Comparison of ENCODE assay signal across 15 cellular contexts in the genomic region with DNA sequence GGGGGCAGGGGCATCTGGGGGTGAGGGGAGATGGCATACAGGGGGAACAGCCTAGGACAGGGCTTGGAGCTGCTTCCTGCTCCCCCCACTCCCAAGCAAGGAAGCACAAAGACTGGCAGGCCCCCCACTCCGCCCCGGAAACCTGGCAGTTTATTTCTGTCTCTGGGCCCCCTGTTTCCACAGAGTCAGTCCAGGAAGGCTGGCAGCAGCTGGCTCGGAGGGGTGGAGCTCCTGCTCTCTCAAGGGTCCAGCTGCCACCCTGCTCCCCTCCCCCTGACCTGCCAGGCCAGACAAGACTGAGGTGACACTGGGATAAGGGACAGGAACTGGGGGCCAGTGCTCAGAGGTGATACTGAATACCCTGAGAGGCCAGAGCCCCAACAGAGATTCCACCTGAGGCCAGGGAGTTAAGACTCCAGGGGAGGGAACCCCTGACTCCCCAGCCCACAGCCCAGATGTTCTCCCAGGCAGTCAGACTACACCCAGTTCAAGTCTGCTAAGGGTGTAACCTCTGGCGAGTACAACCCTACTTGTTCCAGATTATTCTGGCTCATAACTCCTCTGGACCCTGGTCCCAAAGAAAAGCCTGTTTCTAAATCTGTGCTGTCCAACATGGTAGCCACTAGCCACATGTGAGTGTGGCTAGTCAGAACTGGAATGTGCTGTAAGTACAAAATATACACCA. TPM values are rescaled to one million over a fixed set of nuclear protein-coding genes. Genes with fewer than 3 reads are reported as not detected.
DNase-seq lines count a peak whose midpoint lies in the region; ATAC-seq and TF ChIP-seq lines count a peak whose summit lies in the region.
"Had no signal": no experiment of that assay in that cellular context is flagged by ENCODE, and none has a peak within 500 bp of the region (broad histone marks: within the 10 kb centered on the region; RNA-seq: fewer than 3 reads in every experiment).

No MANE protein-coding gene starts in this region.

- no peaks in the 10 kb centered on the region for H3K79me2 ChIP-seq in MM.1S (ENCODE audit: low read length)

- H3K4me3 Mint-ChIP-seq in CD8-positive, alpha-beta T cell = no peak overlapping the region
- H3K4me3 Mint-ChIP-seq in endothelial cell (ENCODE audit: unreplicated experiment) = no peak overlapping the region
- H3K4me3 Mint-ChIP-seq: activated CD8-positive, alpha-beta memory T cell treated with anti-CD3 and anti-CD28 coated beads, Interleukin-2, amount 10 ng/mL, durations not matched to agents 7 days and 5 days; CD4-positive, alpha-beta T cell; stimulated activated naive CD8-positive, alpha-beta T cell treated with anti-CD3 and anti-CD28 coated beads, Interleukin-15, Interleukin-2, amounts not matched to agents 100 ng/mL and 50 ng/mL, for 24 hours had no signal

- no peaks in the 10 kb centered on the region for H3K36me3 ChIP-seq in adrenal gland (replicated peaks in 1 of 2)
- no peaks in the 10 kb centered on the region for H3K36me3 ChIP-seq in iPS-15b (ENCODE audit: control insufficient read depth, insufficient read depth, low read length)
- H3K36me3 ChIP-seq in spleen = no peaks in the 10 kb centered on the region
- no peaks in the 10 kb centered on the region for H3K36me3 ChIP-seq in CD8-positive, alpha-beta T cell (ENCODE audit: insufficient read depth, low read length)
- H3K36me3 ChIP-seq in MM.1S (replicated peaks; ENCODE audit: insufficient read depth, low read length) = no peaks in the 10 kb centered on the region

- H3K4me2 ChIP-seq in MM.1S (ENCODE audit: low read depth, low read length) = no peak overlapping the region

- no peaks in the 10 kb centered on the region for H3K9me3 ChIP-seq in adrenal gland (replicated peaks in 1 of 3)
- no peaks in the 10 kb centered on the region for H3K9me3 ChIP-seq in iPS-15b (ENCODE audit: control insufficient read depth, insufficient read depth, low read length)
- H3K9me3 ChIP-seq in spleen = no peaks in the 10 kb centered on the region
- no peaks in the 10 kb centered on the region for H3K9me3 ChIP-seq in CD8-positive, alpha-beta T cell (ENCODE audit: low read length)
- no peaks in the 10 kb centered on the region for H3K9me3 ChIP-seq in MM.1S (replicated peaks; ENCODE audit: insufficient read depth, low read length)

- no peaks in the 10 kb centered on the region for H3K36me3 Mint-ChIP-seq in CD8-positive, alpha-beta T cell
- peaks cover 12% of the 10 kb centered on the region for H3K36me3 Mint-ChIP-seq in endothelial cell (ENCODE audit: low read depth, unreplicated experiment)
- H3K36me3 Mint-ChIP-seq: activated CD8-positive, alpha-beta memory T cell treated with anti-CD3 and anti-CD28 coated beads, Interleukin-2, amount 10 ng/mL, durations not matched to agents 7 days and 5 days had no signal

- no peaks in the 10 kb centered on the region for H3F3A ChIP-seq in MM.1S (ENCODE audit: insufficient read depth, low read length)

- CTCF ChIA-PET in CD8-positive, alpha-beta T cell (lab: Charles Lee) = interaction anchor here (0.6 to 2.5 kb wide), 3 partner anchors 15 to 31 kb away, joined by 3 to 13 read pairs (median 4); no protein-coding TSS in a partner anchor

- H3K27ac Mint-ChIP-seq in CD8-positive, alpha-beta T cell = no peak overlapping the region
- H3K27ac Mint-ChIP-seq in endothelial cell (ENCODE audit: unreplicated experiment) = no peak overlapping the region
- H3K27ac Mint-ChIP-seq: activated CD8-positive, alpha-beta memory T cell treated with anti-CD3 and anti-CD28 coated beads, Interleukin-2, amount 10 ng/mL, durations not matched to agents 7 days and 5 days; CD4-positive, alpha-beta T cell; stimulated activated naive CD8-positive, alpha-beta T cell treated with anti-CD3 and anti-CD28 coated beads, Interleukin-15, Interleukin-2, amounts not matched to agents 100 ng/mL and 50 ng/mL, for 24 hours had no signal

- H3K27me3 ChIP-seq in adrenal gland (no peaks in the 10 kb centered on the region), iPS-15b (ENCODE audit: control insufficient read depth, insufficient read depth, low read length) (no peaks in the 10 kb centered on the region), spleen (replicated peaks in 1 of 7) (peaks cover 0 to 15% (median 0%) of the 10 kb centered on the region in 7 donors), MM.1S (replicated peaks; ENCODE audit: insufficient read depth, low read length) (no peaks in the 10 kb centered on the region)
- no peaks in the 10 kb centered on the region for H3K27me3 ChIP-seq in CD8-positive, alpha-beta T cell (ENCODE audit: insufficient read depth, low read length)

- POLR2A ChIA-PET in CD8-positive, alpha-beta T cell (lab: Charles Lee) = interaction anchor here (0.6 to 0.7 kb wide), 2 partner anchors 31 to 43 kb away, joined by 3 read pairs; no protein-coding TSS in a partner anchor

- intact Hi-C loops in adrenal gland (cut with DNase I) (no loop called here), spleen (cut with DNase I; ENCODE audit: low total_unique reads) (no loop called here)
- intact Hi-C loops in CD8-positive, alpha-beta T cell (cut with DNase I, micrococcal nuclease) = no loop called here

- peaks cover 33% of the 10 kb centered on the region for H3K4me1 Mint-ChIP-seq in CD8-positive, alpha-beta T cell (ENCODE audit: low read depth)
- peaks cover 27% of the 10 kb centered on the region for H3K4me1 Mint-ChIP-seq in endothelial cell (ENCODE audit: unreplicated experiment)

- no peaks in the 10 kb centered on the region for H3K9me3 Mint-ChIP-seq in CD8-positive, alpha-beta T cell
- H3K9me3 Mint-ChIP-seq in endothelial cell (ENCODE audit: unreplicated experiment) = no peaks in the 10 kb centered on the region
- H3K9me3 Mint-ChIP-seq: CD4-positive, alpha-beta T cell; naive thymus-derived CD4-positive, alpha-beta T cell; stimulated activated naive CD8-positive, alpha-beta T cell treated with anti-CD3 and anti-CD28 coated beads, Interleukin-15, Interleukin-2, amounts not matched to agents 100 ng/mL and 50 ng/mL, for 24 hours had no signal

- TF ChIP-seq CTCF in adrenal gland (IDR thresholded peaks at IDR 0.05) (no peak), spleen (IDR thresholded peaks at IDR 0.05 in 8 of 11, conservative IDR thresholded peaks at IDR 0.05 in 3 of 11) (no peak), endothelial cell (IDR thresholded peaks at IDR 0.05; ENCODE audit: unreplicated experiment) (no peak), MM.1S (IDR thresholded peaks at IDR 0.05; ENCODE audit: low read length) (no peak)
- TF ChIP-seq CTCF in CD8-positive, alpha-beta T cell (IDR thresholded peaks at IDR 0.05) = no peak

- no peaks in the 10 kb centered on the region for H3K9me2 ChIP-seq in MM.1S (replicated peaks; ENCODE audit: insufficient read depth, low read length)

- ATAC-seq in CD8-positive, alpha-beta T cell = no peak
- ATAC-seq: activated CD8-positive, alpha-beta memory T cell treated with anti-CD3 and anti-CD28 coated beads, Interleukin-2, amount 10 ng/mL, durations not matched to agents 7 days and 5 days; HCT116; naive thymus-derived CD4-positive, alpha-beta T cell had no signal

- no peak overlapping the region for H2AFZ ChIP-seq in MM.1S (ENCODE audit: low read length)

- H3K9ac ChIP-seq in iPS-15b (ENCODE audit: low read depth, low read length) = peak overlapping the region; percentile 47
- H3K9ac ChIP-seq in MM.1S (ENCODE audit: low read length) = no peak overlapping the region

- H4K20me1 ChIP-seq in MM.1S (ENCODE audit: insufficient read depth, low read length) = no peaks in the 10 kb centered on the region

- H3K27me3 Mint-ChIP-seq in CD8-positive, alpha-beta T cell (ENCODE audit: low read depth) = no peaks in the 10 kb centered on the region
- peaks cover 10% of the 10 kb centered on the region for H3K27me3 Mint-ChIP-seq in endothelial cell (ENCODE audit: unreplicated experiment)
- H3K27me3 Mint-ChIP-seq: stimulated activated naive CD8-positive, alpha-beta T cell treated with anti-CD3 and anti-CD28 coated beads, Interleukin-15, Interleukin-2, amounts not matched to agents 100 ng/mL and 50 ng/mL, for 24 hours had no signal

- H3K4me3 ChIP-seq in adrenal gland = no peak overlapping the region
- no peak overlapping the region for H3K4me3 ChIP-seq in iPS-15b (ENCODE audit: low read depth, low read length)
- H3K4me3 ChIP-seq in spleen = no peak overlapping the region
- no peak overlapping the region for H3K4me3 ChIP-seq in CD8-positive, alpha-beta T cell (ENCODE audit: low read depth, low read length)
- H3K4me3 ChIP-seq in MM.1S (ENCODE audit: low read length) = no peak overlapping the region

- H3K27ac ChIP-seq in adrenal gland = peak overlapping the region in 4 of 5 donors; percentile 35 to 96 (median 64)
- peak overlapping the region; percentile 51 to 96 (median 84) for H3K27ac ChIP-seq in spleen
- H3K27ac ChIP-seq in CD8-positive, alpha-beta T cell (ENCODE audit: low read depth, low read length) = no peak overlapping the region
- no peak overlapping the region for H3K27ac ChIP-seq in MM.1S (ENCODE audit: low read length)

- TF ChIP-seq POLR2A in adrenal gland (IDR thresholded peaks at IDR 0.05) (no peak), spleen (IDR thresholded peaks at IDR 0.05) (no peak)

- DNase-seq in Kasumi-1 (lab: John Stamatoyannopoulos, UW) (peak; percentile 88 to 91), adrenal gland (peak in 1 of 7 donors; percentile 44), spleen (no peak), endothelial cell (ENCODE audit: low spot score) (no peak), SK-N-DZ (ENCODE audit: low spot score) (no peak), MM.1S (no peak)
- DNase-seq in CD8-positive, alpha-beta T cell = no peak
- DNase-seq: activated CD8-positive, alpha-beta memory T cell treated with anti-CD3 and anti-CD28 coated beads, Interleukin-2, amount 10 ng/mL, durations not matched to agents 7 days and 5 days; CD4-positive, alpha-beta T cell; naive thymus-derived CD4-positive, alpha-beta T cell; stimulated activated CD4-positive, alpha-beta T cell treated with anti-CD3 and anti-CD28 coated beads, Interleukin-2, amount 100 ng/mL, for 24 hours; T1000 had no signal

- H3K4me1 ChIP-seq in adrenal gland (replicated peaks in 1 of 2) = peaks cover 60 to 94% of the 10 kb centered on the region in 2 donors
- peaks cover 24% of the 10 kb centered on the region for H3K4me1 ChIP-seq in iPS-15b (ENCODE audit: control insufficient read depth, insufficient read depth, low read length)
- H3K4me1 ChIP-seq in spleen = peaks cover 45 to 100% (median 79%) of the 10 kb centered on the region in 6 donors
- no peaks in the 10 kb centered on the region for H3K4me1 ChIP-seq in CD8-positive, alpha-beta T cell (ENCODE audit: insufficient read depth, low read length)
- H3K4me1 ChIP-seq in MM.1S (ENCODE audit: low read length) = peaks cover 6% of the 10 kb centered on the region; the same call in 1 of the 2 replicates

- WGBS in adrenal gland, 4 donors = 38 to 52% (median 47%) methylated on average over 3 to 4 of the region's 4 CpGs
- 26 to 44% (median 31%) methylated on average over 3 to 4 of the region's 4 CpGs for WGBS in spleen, 5 donors

RNA-seq across cellular contexts. Expression of a gene that starts 26.3 kb away (rescaled TPM):
- total RNA-seq in adrenal gland (100 to 1,000 TPM in 1 of 8 donors, 10 to 100 TPM in 7; 43.9 to 111 (median 71.8) TPM), spleen (100 to 1,000 TPM in 1 of 7 donors, 10 to 100 TPM in 6; 35.1 to 104 (median 54.6) TPM), endothelial cell (ENCODE audit: unreplicated experiment) (48.0 TPM)
- polyA plus RNA-seq in adrenal gland (10 to 100 TPM; 10.4 to 98.5 (median 27.0) TPM), spleen (10 to 100 TPM in 1 of 3 donors, 1 to 10 TPM in 2; 3.2 to 24.2 (median 4.3) TPM)
- total RNA-seq in CD8-positive, alpha-beta T cell = 10 to 100 TPM; 19.5 to 21.1 TPM
- polyA plus RNA-seq in SK-N-DZ (2014; cell fraction: cytosol; rRNA removed) = 1.5 and 3.5 TPM in 2 replicates
- 3.2 and 3.8 TPM in 2 replicates for polyA plus RNA-seq in SK-N-DZ (2014; cell fraction: nucleus; rRNA removed)

RNA-seq across cellular contexts. Expression of a gene that starts 57.3 kb away (rescaled TPM):
- total RNA-seq in adrenal gland (10 to 100 TPM in 4 of 8 donors, 1 to 10 TPM in 4; 4.7 to 16.0 (median 10.4) TPM), spleen (100 to 1,000 TPM in 6 of 7 donors, 10 to 100 TPM in 1; 90.5 to 249 (median 134) TPM), endothelial cell (ENCODE audit: unreplicated experiment) (0.46 TPM)
- polyA plus RNA-seq in adrenal gland (10 to 100 TPM in 2 of 3 donors, 1 to 10 TPM in 1; 6.0 to 51.9 (median 11.3) TPM), spleen (10 to 100 TPM; 44.7 to 94.2 (median 78.6) TPM)
- total RNA-seq in CD8-positive, alpha-beta T cell = 1 to 10 TPM; 1.4 to 2.5 TPM
- polyA plus RNA-seq in SK-N-DZ (2014; cell fraction: cytosol; rRNA removed) = not detected in 2 replicates
- polyA plus RNA-seq in SK-N-DZ (2014; cell fraction: nucleus; rRNA removed) = not detected in 2 replicates

Comparison
In these comparisons a context has a peak if more than half of its experiments do, and no peak if none do; other contexts are left out.
1. DNase-seq: peak in Kasumi-1 (2 of 2); none in spleen (single experiment), CD8-positive, alpha-beta T cell (0 of 7), endothelial cell (single experiment), SK-N-DZ (single experiment) and MM.1S (single experiment).
2. H3K27ac ChIP-seq: peak in adrenal gland (4 of 5) and spleen (8 of 8); none in CD8-positive, alpha-beta T cell (single experiment) and MM.1S (single experiment).
3. RNA of a gene that starts 57.3 kb away (total RNA-seq): 90.5 to 249 TPM in spleen; 4.7 to 16.0 TPM in adrenal gland, 1.4 to 2.5 TPM in CD8-positive, alpha-beta T cell and 0.46 TPM in endothelial cell (single experiment); every median in the first group is over 4 times any median in the second.